15 cellular contexts compared by ENCODE assay signal in genomic region chr1:173161510-173162221, GRCh38. TPM values are rescaled to one million over a fixed set of nuclear protein-coding genes. Genes with fewer than 3 reads are reported as not detected.
DNase-seq lines count a peak whose midpoint lies in the region; ATAC-seq, FAIRE-seq and TF ChIP-seq lines count a peak whose summit lies in the region.
"Had no signal": no experiment of that assay in that cellular context is flagged by ENCODE, and none has a peak within 500 bp of the region (broad histone marks: within the 10 kb centered on the region; RNA-seq: fewer than 3 reads in every experiment).

No MANE protein-coding gene starts in this region.

- H3K27me3 ChIP-seq in fibroblast of lung (ENCODE audit: control insufficient read depth, insufficient read depth, low read length) (no peaks in the 10 kb centered on the region), mesendoderm (ENCODE audit: insufficient read depth, low read length, poor library complexity) (no peaks in the 10 kb centered on the region)
- H3K27me3 ChIP-seq: upper lobe of right lung had no signal

- no peaks in the 10 kb centered on the region for H3K36me3 ChIP-seq in fibroblast of lung (ENCODE audit: control insufficient read depth, insufficient read depth, low read length)
- no peaks in the 10 kb centered on the region for H3K36me3 ChIP-seq in mesendoderm (ENCODE audit: control insufficient read depth, insufficient read depth, low read length)
- H3K36me3 ChIP-seq: upper lobe of right lung had no signal

- no peak overlapping the region for H2AK5ac ChIP-seq in mesendoderm (ENCODE audit: low read length)

- H3K36me3 Mint-ChIP-seq in activated naive CD4-positive, alpha-beta T cell treated with anti-CD3 and anti-CD28 coated beads, Interleukin-2, amount 50 U/mL, for 72 hours = no peaks in the 10 kb centered on the region
- H3K36me3 Mint-ChIP-seq in nephron progenitor cell (ENCODE audit: low read depth) = no peaks in the 10 kb centered on the region

- no peak overlapping the region for H3K27ac ChIP-seq in fibroblast of lung (ENCODE audit: insufficient read depth, low read length)
- no peak overlapping the region for H3K27ac ChIP-seq in mesendoderm (ENCODE audit: low read depth, low read length)
- H3K27ac ChIP-seq: skin epidermis, upper lobe of right lung had no signal

- H4K5ac ChIP-seq in mesendoderm (ENCODE audit: low read length) = no peak overlapping the region

- no peak overlapping the region for H3K23ac ChIP-seq in mesendoderm (ENCODE audit: low read length)

- peak; percentile 43 to 69 for ATAC-seq in activated naive CD4-positive, alpha-beta T cell treated with anti-CD3 and anti-CD28 coated beads, Interleukin-2, amount 50 U/mL, for 72 hours
- ATAC-seq in stimulated activated naive CD8-positive, alpha-beta T cell treated with anti-CD3 and anti-CD28 coated beads, Interleukin-15, Interleukin-2, amounts not matched to agents 100 U/mL and 50 U/mL, for 24 hours = peak; percentile 77
- ATAC-seq in HG03457 (IDR thresholded peaks at IDR 0.05; ENCODE audit: unreplicated experiment) = no peak
- ATAC-seq: upper lobe of right lung had no signal

- DNase-seq in activated naive CD4-positive, alpha-beta T cell treated with anti-CD3 and anti-CD28 coated beads, Interleukin-2, amount 50 U/mL, for 72 hours (ENCODE audit: low spot score in 2 of 2) = no peak
- DNase-seq in activated naive CD4-positive, alpha-beta T cell treated with Interleukin-2 at 50 U/mL for 16 hours = no peak
- peak; percentile 68 to 79 for DNase-seq in fibroblast of lung (ENCODE audit: low read depth in 2 of 2)
- no peak for DNase-seq in stimulated activated naive CD8-positive, alpha-beta T cell treated with anti-CD3 and anti-CD28 coated beads, Interleukin-15, Interleukin-2, amounts not matched to agents 100 U/mL and 50 U/mL, for 24 hours
- no peak for DNase-seq in nephron progenitor cell
- no peak for DNase-seq in mesendoderm
- DNase-seq: activated CD4-positive, alpha-beta T cell treated with anti-CD3 and anti-CD28 coated beads, Interleukin-2, amount 10 ng/mL, durations not matched to agents 24 days and 14 days; activated naive CD4-positive, alpha-beta T cell treated with anti-CD3 and anti-CD28 coated beads, Interleukin-2, amount 50 U/mL, for 16 hours; endodermal cell; NCI-H1436; NCI-H526 treated with DMSO at 0.1 percent for 48 hours; upper lobe of right lung had no signal

- peaks cover under 1 to 2% of the 10 kb centered on the region in 2 donors for H3K9me3 Mint-ChIP-seq in activated naive CD4-positive, alpha-beta T cell treated with anti-CD3 and anti-CD28 coated beads, Interleukin-2, amount 50 U/mL, for 72 hours
- peaks cover 6% of the 10 kb centered on the region for H3K9me3 Mint-ChIP-seq in nephron progenitor cell

- no peak overlapping the region for H2BK120ac ChIP-seq in mesendoderm (ENCODE audit: low read depth, low read length)

- H3K4me2 ChIP-seq in fibroblast of lung (ENCODE audit: extremely low read depth, insufficient read depth, low read length) = no peak overlapping the region
- H3K4me2 ChIP-seq in mesendoderm (ENCODE audit: low read length) = no peak overlapping the region

- H3K9ac ChIP-seq in fibroblast of lung (ENCODE audit: insufficient read depth, low read length) (no peak overlapping the region), mesendoderm (ENCODE audit: low read length) (no peak overlapping the region)

- H2BK5ac ChIP-seq in mesendoderm (ENCODE audit: low read length) = no peak overlapping the region

- H2BK15ac ChIP-seq in mesendoderm (replicated peaks; ENCODE audit: low read depth) = no peak overlapping the region

- H4K8ac ChIP-seq in mesendoderm (ENCODE audit: low read depth, low read length) = no peak overlapping the region

- peaks cover 4% of the 10 kb centered on the region for H3K27me3 Mint-ChIP-seq in nephron progenitor cell (ENCODE audit: low read depth, poor library complexity)
- H3K27me3 Mint-ChIP-seq: activated CD4-positive, alpha-beta T cell treated with anti-CD3 and anti-CD28 coated beads, Interleukin-2, amount 10 ng/mL, durations not matched to agents 24 days and 14 days had no signal

- peak; percentile 58 for FAIRE-seq in TTC549 (lab: Jason Lieb, UNC)

- H3K18ac ChIP-seq in mesendoderm (ENCODE audit: low read length) = no peak overlapping the region

- H3K4me3 ChIP-seq in fibroblast of lung (replicated peaks in 1 of 4; ENCODE audit: control extremely low read depth in 1 of 4, insufficient read depth in 1 of 4, low read depth in 3 of 4, low read length in 4 of 4) (no peak overlapping the region), mesendoderm (ENCODE audit: low read length) (no peak overlapping the region)
- H3K4me3 ChIP-seq: skin epidermis, upper lobe of right lung had no signal

- no CpG with 5 or more reads among the region's 3 CpGs for WGBS in mesendoderm (ENCODE audit: extremely low coverage, insufficient coverage, low lambda C conversion rate)

- no peaks in the 10 kb centered on the region for H4K20me1 ChIP-seq in fibroblast of lung (ENCODE audit: control insufficient read depth, extremely low read depth, insufficient read depth, low read length)

- H3K27ac Mint-ChIP-seq in activated naive CD4-positive, alpha-beta T cell treated with anti-CD3 and anti-CD28 coated beads, Interleukin-2, amount 50 U/mL, for 72 hours = no peak overlapping the region
- no peak overlapping the region for H3K27ac Mint-ChIP-seq in nephron progenitor cell
- H3K27ac Mint-ChIP-seq: activated CD4-positive, alpha-beta T cell treated with anti-CD3 and anti-CD28 coated beads, Interleukin-2, amount 10 ng/mL, durations not matched to agents 24 days and 14 days; endodermal cell had no signal

- H3K4me3 Mint-ChIP-seq in nephron progenitor cell = no peak overlapping the region
- H3K4me3 Mint-ChIP-seq: activated CD4-positive, alpha-beta T cell treated with anti-CD3 and anti-CD28 coated beads, Interleukin-2, amount 10 ng/mL, durations not matched to agents 24 days and 14 days; endodermal cell had no signal

- H3K56ac ChIP-seq in mesendoderm (ENCODE audit: low read length) = no peak overlapping the region

- no peaks in the 10 kb centered on the region for H3K9me3 ChIP-seq in fibroblast of lung (ENCODE audit: control insufficient read depth, insufficient read depth, low read depth, low read length)
- H3K9me3 ChIP-seq: upper lobe of right lung had no signal

- no peaks in the 10 kb centered on the region for H3K79me1 ChIP-seq in mesendoderm (ENCODE audit: low read length)

- H3K4me1 ChIP-seq in fibroblast of lung (ENCODE audit: control insufficient read depth, extremely low read depth, insufficient read depth, low read length) (no peaks in the 10 kb centered on the region), mesendoderm (ENCODE audit: control insufficient read depth, low read depth, low read length) (no peaks in the 10 kb centered on the region)
- H3K4me1 ChIP-seq: upper lobe of right lung had no signal

- H3K4ac ChIP-seq in mesendoderm (ENCODE audit: low read depth, low read length) = no peak overlapping the region

- H3K79me2 ChIP-seq in fibroblast of lung (ENCODE audit: control insufficient read depth, insufficient read depth, low read length) = no peaks in the 10 kb centered on the region
- no peaks in the 10 kb centered on the region for H3K79me2 ChIP-seq in mesendoderm (ENCODE audit: control insufficient read depth, insufficient read depth, low read length)

- no peak for TF ChIP-seq CTCF in fibroblast of lung (conservative IDR thresholded peaks at IDR 0.05 in 1 of 2, IDR thresholded peaks at IDR 0.05 in 1 of 2; ENCODE audit: low read depth in 1 of 2, low read length in 2 of 2)
- TF ChIP-seq CTCF in nephron progenitor cell (IDR thresholded peaks at IDR 0.05) = no peak

- H2AFZ ChIP-seq in fibroblast of lung (ENCODE audit: low read length) = no peak overlapping the region

- no peaks in the 10 kb centered on the region for H3K4me1 Mint-ChIP-seq in nephron progenitor cell
- H3K4me1 Mint-ChIP-seq: activated CD4-positive, alpha-beta T cell treated with anti-CD3 and anti-CD28 coated beads, Interleukin-2, amount 10 ng/mL, durations not matched to agents 24 days and 14 days had no signal

RNA-seq across cellular contexts. Expression of gene TNFSF4, which starts 45.5 kb away (rescaled TPM):
- 1 to 10 TPM in 1 of 2 donors, under 1 TPM in 1; 0.82 to 3.0 TPM for total RNA-seq in activated naive CD4-positive, alpha-beta T cell treated with anti-CD3 and anti-CD28 coated beads, Interleukin-2, amount 50 U/mL, for 72 hours
- 1.3 and 3.3 TPM in 2 replicates for total RNA-seq in fibroblast of lung
- polyA plus RNA-seq in fibroblast of lung = 2.0 and 20.9 TPM in 2 replicates
- 1.2 and 11.9 TPM in 2 replicates for polyA plus RNA-seq in fibroblast of lung (2012)
- 0.48 and 4.9 TPM in 2 replicates for polyA minus RNA-seq in fibroblast of lung (ENCODE audit: low replicate concordance)
- 0.08 TPM for polyA plus RNA-seq in mesendoderm (2013, experiment 1 of 2)
- polyA plus RNA-seq in mesendoderm (2013, experiment 2 of 2) = 0.13 TPM

Comparison
In these comparisons a context has a peak if more than half of its experiments do, and no peak if none do; other contexts are left out.
1. DNase-seq: peak in fibroblast of lung (2 of 2); none in activated naive CD4-positive, alpha-beta T cell treated with anti-CD3 and anti-CD28 coated beads, Interleukin-2, amount 50 U/mL, for 72 hours (0 of 2), activated naive CD4-positive, alpha-beta T cell treated with Interleukin-2 at 50 U/mL for 16 hours (single experiment), stimulated activated naive CD8-positive, alpha-beta T cell treated with anti-CD3 and anti-CD28 coated beads, Interleukin-15, Interleukin-2, amounts not matched to agents 100 U/mL and 50 U/mL, for 24 hours (single experiment), nephron progenitor cell (single experiment) and mesendoderm (single experiment).